Comparison of ENCODE assay signal across 13 cellular contexts in genomic region chr18:79442508-79443221, GRCh38. TPM values are rescaled to one million over a fixed set of nuclear protein-coding genes. Genes with fewer than 3 reads are reported as not detected.
DNase-seq lines count a peak whose midpoint lies in the region; ATAC-seq, FAIRE-seq and TF ChIP-seq lines count a peak whose summit lies in the region.
"Had no signal": no experiment of that assay in that cellular context is flagged by ENCODE, and none has a peak within 500 bp of the region (broad histone marks: within the 10 kb centered on the region; RNA-seq: fewer than 3 reads in every experiment).

No MANE protein-coding gene starts in this region.

- intact Hi-C loops in activated CD4-positive, alpha-beta memory T cell treated with anti-CD3 and anti-CD28 coated beads for 36 hours (cut with micrococcal nuclease) = no loop called here
- intact Hi-C loops in GM12878 (cut with micrococcal nuclease; ENCODE audit: unreplicated experiment) (loop anchor here (2.0 kb wide), 1 partner anchor 18 kb away; no protein-coding TSS in a partner anchor), sciatic nerve (cut with DNase I) (no loop called here), Caco-2 (cut with micrococcal nuclease; ENCODE audit: unreplicated experiment) (no loop called here)

- H3K27me3 ChIP-seq in GM12878 (replicated peaks in 1 of 2; ENCODE audit: control insufficient read depth in 2 of 2, insufficient read depth in 2 of 2, low read length in 1 of 2) (no peaks in the 10 kb centered on the region), Caco-2 (replicated peaks; ENCODE audit: control insufficient read depth, insufficient read depth, low read length) (no peaks in the 10 kb centered on the region)

- H3K27ac ChIP-seq in GM12878 (ENCODE audit: control insufficient read depth, insufficient read depth) = no peak overlapping the region

- ATAC-seq in HG03108 (IDR thresholded peaks at IDR 0.05; ENCODE audit: unreplicated experiment) (peak; percentile 52), GM12878 (peak; percentile 59), sciatic nerve (peak; percentile 49)
- ATAC-seq: stimulated activated effector memory CD8-positive, alpha-beta T cell treated with anti-CD3 and anti-CD28 coated beads, Interleukin-12 subunit alpha, Interleukin-12 subunit beta, amount 100 ng/mL, for 72 hours had no signal

- H3K9ac ChIP-seq in GM12878 (ENCODE audit: control insufficient read depth, insufficient read depth, low read length) = no peak overlapping the region

- no peak for TF ChIP-seq RAD21 in GM12878 (IDR thresholded peaks at IDR 0.05; ENCODE audit: insufficient read depth, low read depth, low read length)

- no peaks in the 10 kb centered on the region for H4K20me1 ChIP-seq in GM12878 (ENCODE audit: control insufficient read depth, insufficient read depth)

- peaks cover 39% of the 10 kb centered on the region for H3K4me1 Mint-ChIP-seq in activated CD4-positive, alpha-beta memory T cell treated with anti-CD3 and anti-CD28 coated beads for 36 hours (ENCODE audit: low read depth)
- H3K4me1 Mint-ChIP-seq in activated CD4-positive, alpha-beta memory T cell treated with anti-CD3 and anti-CD28 coated beads, Interleukin-2, amount 10 ng/mL, durations not matched to agents 7 days and 5 days = peaks cover 5% of the 10 kb centered on the region
- no peaks in the 10 kb centered on the region for H3K4me1 Mint-ChIP-seq in Caco-2 (ENCODE audit: low read depth, unreplicated experiment)

- CTCF ChIA-PET in activated CD4-positive, alpha-beta memory T cell treated with anti-CD3 and anti-CD28 coated beads for 36 hours (lab: Charles Lee) = interaction anchor here (0.6 to 0.9 kb wide), 2 partner anchors 29 to 64 kb away, joined by 3 read pairs; no protein-coding TSS in a partner anchor
- CTCF ChIA-PET in activated CD4-positive, alpha-beta memory T cell treated with anti-CD3 and anti-CD28 coated beads, Interleukin-2, amount 10 ng/mL, durations not matched to agents 7 days and 5 days (lab: Charles Lee) = no interaction called here
- CTCF ChIA-PET in GM12878 (lab: Yijun Ruan, JAX) = interaction anchor here (1.0 to 1.1 kb wide), 3 partner anchors 17 to 46 kb away, joined by 3 read pairs; no protein-coding TSS in a partner anchor
- CTCF ChIA-PET in Caco-2 (lab: Charles Lee) = no interaction called here

- POLR2A ChIA-PET in activated CD4-positive, alpha-beta memory T cell treated with anti-CD3 and anti-CD28 coated beads for 36 hours (lab: Charles Lee) = interaction anchor here (0.9 kb wide), 1 partner anchor 47 kb away, joined by 3 read pairs; the partner anchor contains the start of gene NFATC1
- POLR2A ChIA-PET in activated CD4-positive, alpha-beta memory T cell treated with anti-CD3 and anti-CD28 coated beads, Interleukin-2, amount 10 ng/mL, durations not matched to agents 7 days and 5 days (lab: Charles Lee) = no interaction called here
- POLR2A ChIA-PET in GM12878 (lab: Charles Lee) = no interaction called here
- POLR2A ChIA-PET in Caco-2 (lab: Charles Lee) = no interaction called here

- no peak for FAIRE-seq in GM12878 (lab: Jason Lieb, UNC)

- no peaks in the 10 kb centered on the region for H3K79me2 ChIP-seq in GM12878 (ENCODE audit: control insufficient read depth, insufficient read depth, low read length)

- H3K4me1 ChIP-seq in GM12878 (ENCODE audit: control insufficient read depth, insufficient read depth, low read length) (peaks cover 4% of the 10 kb centered on the region; the same call in 1 of the 2 replicates), Caco-2 (no peaks in the 10 kb centered on the region)

- in situ Hi-C loops in GM12878 (cut with MboI) = no loop called here

- no peak overlapping the region for H3K27ac Mint-ChIP-seq in activated CD4-positive, alpha-beta memory T cell treated with anti-CD3 and anti-CD28 coated beads for 36 hours
- H3K27ac Mint-ChIP-seq in activated CD4-positive, alpha-beta memory T cell treated with anti-CD3 and anti-CD28 coated beads, Interleukin-2, amount 10 ng/mL, durations not matched to agents 7 days and 5 days = no peak overlapping the region
- H3K27ac Mint-ChIP-seq in Caco-2 (ENCODE audit: unreplicated experiment) = no peak overlapping the region
- H3K27ac Mint-ChIP-seq: activated T-helper 1 cell treated with anti-CD3 and anti-CD28 coated beads, Interleukin-12 subunit alpha, Interleukin-12 subunit beta, Interleukin-2, Interleukin-4 antibody, amounts not matched to agents 30 ng/mL and 10 ng/mL and 1 ng/mL, durations not matched to agents 14 hours and 24 hours and 36 hours; mesothelial cell of epicardium; progenitor cell of endocrine pancreas; stimulated activated effector memory CD8-positive, alpha-beta T cell treated with anti-CD3 and anti-CD28 coated beads, Interleukin-12 subunit alpha, Interleukin-12 subunit beta, amount 100 ng/mL, for 72 hours had no signal

- peak; percentile 22 for DNase-seq in activated CD4-positive, alpha-beta memory T cell treated with anti-CD3 and anti-CD28 coated beads for 36 hours
- no peak for DNase-seq in activated CD4-positive, alpha-beta memory T cell treated with anti-CD3 and anti-CD28 coated beads, Interleukin-2, amount 10 ng/mL, durations not matched to agents 7 days and 5 days
- DNase-seq in GM12878 (ENCODE audit: low read depth, low spot score) (no peak), sciatic nerve (ENCODE audit: low spot score) (no peak), Caco-2 (no peak), NCI-H510A treated with DMSO at 0.1 percent for 48 hours (lab: John Stamatoyannopoulos, UW) (no peak)
- no peak for DNase-seq in NK-92 treated with Interleukin-12 subunit alpha and Interleukin-12 subunit beta, amount 100 ng/mL, for 24 hours (lab: John Stamatoyannopoulos, UW)
- DNase-seq: stimulated activated CD4-positive, alpha-beta T cell treated with anti-CD3 and anti-CD28 coated beads, Interleukin-1b, Interleukin-23, amount 100 ng/mL, for 48 hours had no signal

- WGBS in GM12878 (ENCODE audit: insufficient coverage, insufficient replicate concordance, low lambda C conversion rate, missing lambda C conversion rate) = 46% methylated on average over 25 of the region's 29 CpGs

- H3K27me3 Mint-ChIP-seq in activated CD4-positive, alpha-beta memory T cell treated with anti-CD3 and anti-CD28 coated beads for 36 hours = no peaks in the 10 kb centered on the region
- no peaks in the 10 kb centered on the region for H3K27me3 Mint-ChIP-seq in activated CD4-positive, alpha-beta memory T cell treated with anti-CD3 and anti-CD28 coated beads, Interleukin-2, amount 10 ng/mL, durations not matched to agents 7 days and 5 days
- H3K27me3 Mint-ChIP-seq in Caco-2 (ENCODE audit: insufficient read depth, unreplicated experiment) = no peaks in the 10 kb centered on the region

- RAD21 ChIA-PET in GM12878 (lab: Charles Lee; ENCODE audit: unreplicated experiment) = interaction anchor here (1.1 to 1.5 kb wide), 5 partner anchors 23 to 80 kb away, joined by 3 to 6 read pairs (median 5); no protein-coding TSS in a partner anchor

- H3K4me3 ChIP-seq in GM12878 = no peak overlapping the region
- no peak overlapping the region for H3K4me3 ChIP-seq in Caco-2 (ENCODE audit: low read depth, low read length)

- TF ChIP-seq CTCF in GM12878 (IDR thresholded peaks at IDR 0.05 in 2 of 3, conservative IDR thresholded peaks at IDR 0.05 in 1 of 3; ENCODE audit: control insufficient read depth in 2 of 3, extremely low read depth in 1 of 3, insufficient read depth in 1 of 3, low read depth in 3 of 3, low read length in 3 of 3) (no peak), Caco-2 (IDR thresholded peaks at IDR 0.05; ENCODE audit: insufficient read depth in 1 of 2, low read depth in 1 of 2, low read length in 1 of 2, severe bottlenecking in 1 of 2, unreplicated experiment in 1 of 2) (no peak)

- H3K36me3 ChIP-seq in GM12878 (ENCODE audit: control insufficient read depth in 2 of 2, insufficient read depth in 2 of 2, low read length in 1 of 2) = peaks cover 0 to 8% of the 10 kb centered on the region in 2 experiments; a peak in 2 of 4 replicates
- H3K36me3 ChIP-seq in Caco-2 (ENCODE audit: control insufficient read depth, insufficient read depth, low read length) = no peaks in the 10 kb centered on the region

- no peak for TF ChIP-seq EP300 in GM12878 (IDR thresholded peaks at IDR 0.05; ENCODE audit: borderline replicate concordance in 1 of 2, control insufficient read depth in 1 of 2, low read depth in 2 of 2, low read length in 2 of 2)

- no peak overlapping the region for H3K4me3 Mint-ChIP-seq in activated CD4-positive, alpha-beta memory T cell treated with anti-CD3 and anti-CD28 coated beads for 36 hours
- H3K4me3 Mint-ChIP-seq in activated CD4-positive, alpha-beta memory T cell treated with anti-CD3 and anti-CD28 coated beads, Interleukin-2, amount 10 ng/mL, durations not matched to agents 7 days and 5 days = no peak overlapping the region
- H3K4me3 Mint-ChIP-seq in Caco-2 (ENCODE audit: unreplicated experiment) = no peak overlapping the region
- H3K4me3 Mint-ChIP-seq: activated T-helper 1 cell treated with anti-CD3 and anti-CD28 coated beads, Interleukin-12 subunit alpha, Interleukin-12 subunit beta, Interleukin-2, Interleukin-4 antibody, amounts not matched to agents 30 ng/mL and 10 ng/mL and 1 ng/mL, durations not matched to agents 14 hours and 24 hours and 36 hours; mesothelial cell of epicardium; stimulated activated effector memory CD8-positive, alpha-beta T cell treated with anti-CD3 and anti-CD28 coated beads, Interleukin-12 subunit alpha, Interleukin-12 subunit beta, amount 100 ng/mL, for 72 hours had no signal

- H2AFZ ChIP-seq in GM12878 (ENCODE audit: control insufficient read depth, low read depth, low read length) = no peak overlapping the region

- peak overlapping the region; percentile 9; the same call in 1 of the 2 replicates for H3K4me2 ChIP-seq in GM12878 (ENCODE audit: control insufficient read depth, insufficient read depth)

- SMC1A ChIA-PET in GM12878 (lab: Charles Lee; ENCODE audit: uncharacterized antibody, unreplicated experiment) = interaction anchor here (0.8 to 1.1 kb wide), 4 partner anchors 23 to 85 kb away, joined by 3 to 4 read pairs (median 3); no protein-coding TSS in a partner anchor

- H3K9me3 ChIP-seq in GM12878 (replicated peaks; ENCODE audit: control insufficient read depth, insufficient read depth, low read length) = no peaks in the 10 kb centered on the region
- no peaks in the 10 kb centered on the region for H3K9me3 ChIP-seq in Caco-2

- H3K36me3 Mint-ChIP-seq in activated CD4-positive, alpha-beta memory T cell treated with anti-CD3 and anti-CD28 coated beads for 36 hours = peaks cover 42% of the 10 kb centered on the region
- H3K36me3 Mint-ChIP-seq in activated CD4-positive, alpha-beta memory T cell treated with anti-CD3 and anti-CD28 coated beads, Interleukin-2, amount 10 ng/mL, durations not matched to agents 7 days and 5 days (ENCODE audit: low read depth) = peaks cover 12% of the 10 kb centered on the region
- H3K36me3 Mint-ChIP-seq in Caco-2 (ENCODE audit: insufficient read depth, unreplicated experiment) = no peaks in the 10 kb centered on the region
- H3K36me3 Mint-ChIP-seq: mesothelial cell of epicardium had no signal

- no peaks in the 10 kb centered on the region for H3K9me3 Mint-ChIP-seq in activated CD4-positive, alpha-beta memory T cell treated with anti-CD3 and anti-CD28 coated beads for 36 hours
- H3K9me3 Mint-ChIP-seq in activated CD4-positive, alpha-beta memory T cell treated with anti-CD3 and anti-CD28 coated beads, Interleukin-2, amount 10 ng/mL, durations not matched to agents 7 days and 5 days = no peaks in the 10 kb centered on the region
- H3K9me3 Mint-ChIP-seq in Caco-2 (ENCODE audit: unreplicated experiment) = no peaks in the 10 kb centered on the region
- H3K9me3 Mint-ChIP-seq: activated T-helper 1 cell treated with anti-CD3 and anti-CD28 coated beads, Interleukin-12 subunit alpha, Interleukin-12 subunit beta, Interleukin-2, Interleukin-4 antibody, amounts not matched to agents 30 ng/mL and 10 ng/mL and 1 ng/mL, durations not matched to agents 14 hours and 24 hours and 36 hours; mesothelial cell of epicardium; stimulated activated effector memory CD8-positive, alpha-beta T cell treated with anti-CD3 and anti-CD28 coated beads, Interleukin-12 subunit alpha, Interleukin-12 subunit beta, amount 100 ng/mL, for 72 hours had no signal

- TF ChIP-seq POLR2A in GM12878 (IDR thresholded peaks at IDR 0.05; ENCODE audit: low read depth, low read length) = no peak

- BruUV-seq in GM12878 (replicated peaks; lab: Mats Ljungman, UMichigan) (no TSS peak), Caco-2 (replicated peaks; lab: Mats Ljungman, UMichigan) (no TSS peak)

RNA-seq across cellular contexts. Expression of gene NFATC1, which starts 46.9 kb away (rescaled TPM):
- total RNA-seq in activated CD4-positive, alpha-beta memory T cell treated with anti-CD3 and anti-CD28 coated beads for 36 hours = 10 to 100 TPM; 83.7 to 85.4 TPM
- 10 to 100 TPM; 43.8 to 44.5 TPM for total RNA-seq in activated CD4-positive, alpha-beta memory T cell treated with anti-CD3 and anti-CD28 coated beads, Interleukin-2, amount 10 ng/mL, durations not matched to agents 7 days and 5 days
- total RNA-seq in GM12878 (2013; cell fraction: nucleolus; rRNA removed) = 57.2 and 65.1 TPM in 2 replicates
- total RNA-seq in GM12878 (2014; rRNA removed) = 6.4 and 6.7 TPM in 2 replicates
- total RNA-seq in GM12878 (2014; rRNA removed; fragmentation: Illumina TruSeq; extraction: Trizol) = 2.4 and 3.6 TPM in 2 replicates
- 17.5 and 20.8 TPM in 2 replicates for total RNA-seq in GM12878 (2021)
- polyA plus RNA-seq in GM12878 (2011; ENCODE audit: low read depth) = 9.8 TPM
- 0.99 and 2.9 TPM in 2 replicates for polyA plus RNA-seq in GM12878 (2011; rRNA removed)
- polyA plus RNA-seq in GM12878 (2011; cell fraction: cytosol; rRNA removed) = 3.3 and 4.5 TPM in 2 replicates
- 10.7 and 13.4 TPM in 2 replicates for polyA plus RNA-seq in GM12878 (2011; cell fraction: nucleus; rRNA removed)
- 14.9 and 19.6 TPM in 2 replicates for polyA plus RNA-seq in GM12878 (2012)
- polyA plus RNA-seq in GM12878 (2014; fragmentation: Illumina TruSeq; extraction: Trizol) = 3.1 and 4.7 TPM in 2 replicates
- polyA plus RNA-seq in GM12878 (2014; fragmentation: Nextera tagmentation; extraction: Ambion mirVana) = 1 to 10 TPM in 1 of 2 experiments, under 1 TPM in 1; 0.84 to 2.6 TPM
- polyA plus RNA-seq in GM12878 (2014; rRNA removed) = 8.4 and 9.9 TPM in 2 replicates
- 1 to 10 TPM; 5.4 to 6.8 TPM for polyA plus RNA-seq in GM12878 (2016; fragmentation: Nextera tagmentation; extraction: Ambion mirVana)
- polyA minus RNA-seq in GM12878 (2011; rRNA and poly(A)+ RNA removed) = 3.4 and 7.4 TPM in 2 replicates
- polyA minus RNA-seq in GM12878 (2011; cell fraction: cytosol; rRNA and poly(A)+ RNA removed) = 7.1 TPM in 2 replicates
- polyA minus RNA-seq in GM12878 (2011; cell fraction: nucleus; rRNA and poly(A)+ RNA removed) = 10.3 and 14.7 TPM in 2 replicates
- 80.3 TPM for total RNA-seq in sciatic nerve
- 0.66 and 1.0 TPM in 2 replicates for total RNA-seq in Caco-2 (2022)

Comparison
In these comparisons a context has a peak if more than half of its experiments do, and no peak if none do; other contexts are left out.
1. CTCF ChIA-PET loops: an anchor here in activated CD4-positive, alpha-beta memory T cell treated with anti-CD3 and anti-CD28 coated beads for 36 hours (0.6 to 0.9 kb wide) and GM12878 (1.0 to 1.1 kb wide); none called in activated CD4-positive, alpha-beta memory T cell treated with anti-CD3 and anti-CD28 coated beads, Interleukin-2, amount 10 ng/mL, durations not matched to agents 7 days and 5 days and Caco-2.